ENCODE assay signal across 1 cellular context in genomic region chr17:72422204-72422504, GRCh38.
TF ChIP-seq lines count a peak whose summit lies in the region.

No MANE protein-coding gene starts in this region.

TF ChIP-seq in GM12878, 131 proteins besides CTCF, POLR2A, EP300 and RAD21 (continued from another document):
- TF ChIP-seq E4F1 (IDR thresholded peaks at IDR 0.05; ENCODE audit: borderline replicate concordance, partially characterized antibody) (no peak), STAT3 (IDR thresholded peaks at IDR 0.05; ENCODE audit: low read depth, low read length) (no peak), TCF7 (IDR thresholded peaks at IDR 0.05; ENCODE audit: borderline replicate concordance) (no peak), MTA3 (IDR thresholded peaks at IDR 0.05; ENCODE audit: borderline replicate concordance, low read length) (no peak), ZNF622 (IDR thresholded peaks at IDR 0.05) (no peak), ZNF217 (IDR thresholded peaks at IDR 0.05) (no peak), FOXK2 (IDR thresholded peaks at IDR 0.05) (no peak), BHLHE40 (IDR thresholded peaks at IDR 0.05; ENCODE audit: borderline replicate concordance in 1 of 2, low read depth in 2 of 2, low read length in 1 of 2) (no peak), SUPT20H (IDR thresholded peaks at IDR 0.05; ENCODE audit: borderline replicate concordance, control insufficient read depth, low read depth, low read length) (no peak), ZNF384 (IDR thresholded peaks at IDR 0.05; ENCODE audit: borderline replicate concordance, low read depth, low read length) (peak; percentile 99), ZBTB33 (IDR thresholded peaks at IDR 0.05) (no peak), EZH2 (IDR thresholded peaks at IDR 0.05; ENCODE audit: borderline replicate concordance, control insufficient read depth, low read depth, low read length) (no peak)
TF ChIP-seq in GM12878: peak in this region for 17.
